16 cellular contexts compared by ENCODE assay signal in genomic region chr11:93031386-93031785, GRCh38.
DNase-seq lines count a peak whose midpoint lies in the region; ATAC-seq and TF ChIP-seq lines count a peak whose summit lies in the region.
"Had no signal": no experiment of that assay in that cellular context is flagged by ENCODE, and none has a peak within 500 bp of the region (broad histone marks: within the 10 kb centered on the region; RNA-seq: fewer than 3 reads in every experiment).

No MANE protein-coding gene starts in this region.

- no peak overlapping the region for H3K4me3 ChIP-seq in NT2/D1 (ENCODE audit: insufficient read length, low read depth)
- no peak overlapping the region for H3K4me3 ChIP-seq in mesendoderm (ENCODE audit: low read length)
- H3K4me3 ChIP-seq: adrenal gland, upper lobe of left lung had no signal

- no CpG with 5 or more reads among the region's 8 CpGs for WGBS in mesendoderm (ENCODE audit: extremely low coverage, insufficient coverage, low lambda C conversion rate)

- H3K4me2 ChIP-seq in mesendoderm (ENCODE audit: low read length), result no peak overlapping the region

- no peak for TF ChIP-seq CTCF in chondrocyte (IDR thresholded peaks at IDR 0.05)

- peak overlapping the region; percentile 24 for H3K18ac ChIP-seq in mesendoderm (ENCODE audit: low read length)

- no peaks in the 10 kb centered on the region for H3K79me2 ChIP-seq in mesendoderm (ENCODE audit: control insufficient read depth, insufficient read depth, low read length)

- no peak overlapping the region for H4K5ac ChIP-seq in mesendoderm (ENCODE audit: low read length)

- DNase-seq in EL (peak; percentile 26), NT2/D1 (ENCODE audit: low read depth, low spot score) (peak; percentile 84), chondrocyte (ENCODE audit: low spot score) (no peak), mesendoderm (peak; percentile 94), NCI-H2227 treated with DMSO at 0.1 percent for 48 hours (lab: John Stamatoyannopoulos, UW) (no peak)
- DNase-seq: adrenal gland; AML-193; dermis blood vessel endothelial cell; GOT3; NCI-H1092 treated with DMSO at 0.1 percent for 48 hours; SIG-M5; stimulated activated naive CD4-positive, alpha-beta T cell treated with Interleukin-2 at 50 U/mL for 16 hours; upper lobe of left lung had no signal

- no peak overlapping the region for H3K23ac ChIP-seq in mesendoderm (ENCODE audit: low read length)

- H3K36me3 ChIP-seq in NT2/D1 (ENCODE audit: insufficient read depth, insufficient read length, low read length) (no peaks in the 10 kb centered on the region), mesendoderm (ENCODE audit: control insufficient read depth, insufficient read depth, low read length) (no peaks in the 10 kb centered on the region)
- H3K36me3 ChIP-seq: adrenal gland, upper lobe of left lung had no signal

- H3K27me3 ChIP-seq in NT2/D1 (ENCODE audit: insufficient read depth, insufficient read length), result no peaks in the 10 kb centered on the region
- H3K27me3 ChIP-seq in mesendoderm (ENCODE audit: insufficient read depth, low read length, poor library complexity), result no peaks in the 10 kb centered on the region
- H3K27me3 ChIP-seq: adrenal gland, upper lobe of left lung had no signal

- H3K79me1 ChIP-seq in mesendoderm (ENCODE audit: low read length), result no peaks in the 10 kb centered on the region

- H4K8ac ChIP-seq in mesendoderm (ENCODE audit: low read depth, low read length), result no peak overlapping the region

- peak overlapping the region; percentile 82 for H3K27ac Mint-ChIP-seq in chondrocyte (ENCODE audit: unreplicated experiment)

- H3K9me3 Mint-ChIP-seq in chondrocyte (ENCODE audit: low read depth), result peaks cover 8% of the 10 kb centered on the region

- H3K4me1 ChIP-seq in NT2/D1 (ENCODE audit: insufficient read depth, insufficient read length) (peaks cover 4% of the 10 kb centered on the region), mesendoderm (ENCODE audit: control insufficient read depth, low read depth, low read length) (peaks cover 6% of the 10 kb centered on the region)
- H3K4me1 ChIP-seq: adrenal gland, upper lobe of left lung had no signal

- peak overlapping the region; percentile 1 for H3K56ac ChIP-seq in mesendoderm (ENCODE audit: low read length)

- H3K9ac ChIP-seq in NT2/D1 (ENCODE audit: insufficient read length, low read depth) (no peak overlapping the region), mesendoderm (ENCODE audit: low read length) (no peak overlapping the region)

- no peak overlapping the region for H3K4me3 Mint-ChIP-seq in chondrocyte (ENCODE audit: unreplicated experiment)

- no peak overlapping the region for H2AK5ac ChIP-seq in mesendoderm (ENCODE audit: low read length)

- H3K36me3 Mint-ChIP-seq in chondrocyte (ENCODE audit: low read depth), result peaks cover 1% of the 10 kb centered on the region

- H3K9me3 ChIP-seq in NT2/D1 (ENCODE audit: insufficient read depth, low read length), result peaks cover 7% of the 10 kb centered on the region; the same call in 1 of the 2 replicates
- H3K9me3 ChIP-seq: adrenal gland, upper lobe of left lung had no signal

- peak overlapping the region; percentile 57 for H3K27ac ChIP-seq in mesendoderm (ENCODE audit: low read depth, low read length)
- H3K27ac ChIP-seq: adrenal gland, upper lobe of left lung had no signal

- H2BK5ac ChIP-seq in mesendoderm (ENCODE audit: low read length), result no peak overlapping the region

- H2BK120ac ChIP-seq in mesendoderm (ENCODE audit: low read depth, low read length), result no peak overlapping the region

- H3K4ac ChIP-seq in mesendoderm (ENCODE audit: low read depth, low read length), result no peak overlapping the region

- ATAC-seq in GM18511 (IDR thresholded peaks at IDR 0.05; ENCODE audit: unreplicated experiment) (no peak), HG02981 (IDR thresholded peaks at IDR 0.05; ENCODE audit: unreplicated experiment) (no peak), HG03439 (IDR thresholded peaks at IDR 0.05; ENCODE audit: unreplicated experiment) (no peak)

- no peaks in the 10 kb centered on the region for H3K27me3 Mint-ChIP-seq in chondrocyte (ENCODE audit: low read depth)

- no peak overlapping the region for H2BK15ac ChIP-seq in mesendoderm (replicated peaks; ENCODE audit: low read depth)

- H3K4me1 Mint-ChIP-seq in chondrocyte (ENCODE audit: low read depth), result peaks cover 39% of the 10 kb centered on the region

Comparison
In these comparisons a context has a peak if more than half of its experiments do, and no peak if none do; other contexts are left out.
1. DNase-seq: peak in EL (single experiment), NT2/D1 (single experiment) and mesendoderm (single experiment); none in chondrocyte (single experiment) and NCI-H2227 treated with DMSO at 0.1 percent for 48 hours (single experiment).